22 cellular contexts compared by ENCODE assay signal in genomic region chr1:205994342-205994741, GRCh38. TPM values are rescaled to one million over a fixed set of nuclear protein-coding genes. Genes with fewer than 3 reads are reported as not detected.
DNase-seq lines count a peak whose midpoint lies in the region; ATAC-seq and TF ChIP-seq lines count a peak whose summit lies in the region.
"Had no signal": no experiment of that assay in that cellular context is flagged by ENCODE, and none has a peak within 500 bp of the region (broad histone marks: within the 10 kb centered on the region; RNA-seq: fewer than 3 reads in every experiment).

No MANE protein-coding gene starts in this region.

- no peak overlapping the region for H3K27ac Mint-ChIP-seq in type B pancreatic cell
- H3K27ac Mint-ChIP-seq: activated naive CD4-positive, alpha-beta T cell treated with anti-CD3 and anti-CD28 coated beads for 36 hours had no signal

- H3K27ac ChIP-seq in dorsolateral prefrontal cortex: peak overlapping the region in 53 of 59 donors; percentile 12 to 95 (median 76)
- H3K27ac ChIP-seq: cardiac muscle cell, left ventricle myocardium inferior, psoas muscle had no signal

- intact Hi-C loops in dorsolateral prefrontal cortex (cut with DNase I): no loop called here

- no peaks in the 10 kb centered on the region for H3K27me3 ChIP-seq in dorsolateral prefrontal cortex
- H3K27me3 ChIP-seq: cardiac muscle cell had no signal

- peaks cover 14% of the 10 kb centered on the region for H3K4me1 Mint-ChIP-seq in type B pancreatic cell (ENCODE audit: unreplicated experiment)

- peak overlapping the region in 5 of 59 donors; percentile 4 to 31 (median 21) for H3K4me3 ChIP-seq in dorsolateral prefrontal cortex
- H3K4me3 ChIP-seq: cardiac muscle cell, left ventricle myocardium inferior, psoas muscle had no signal

- DNase-seq in RPMI7951 (ENCODE audit: low read depth): peak; percentile 44
- DNase-seq in dorsolateral prefrontal cortex: peak; percentile 25 to 98 (median 94)
- peak; percentile 24 for DNase-seq in left lobe of liver (ENCODE audit: low spot score)
- peak; percentile 97 for DNase-seq in putamen (ENCODE audit: low spot score)
- no peak for DNase-seq in GF-D8 (lab: John Stamatoyannopoulos, UW)
- no peak for DNase-seq in type B pancreatic cell (ENCODE audit: extremely low spot score, unreplicated experiment)
- no peak for DNase-seq in GDM1 (lab: John Stamatoyannopoulos, UW)
- DNase-seq in SW 1271 (lab: John Stamatoyannopoulos, UW): no peak
- DNase-seq: activated CD4-positive, alpha-beta T cell treated with anti-CD3 and anti-CD28 coated beads for 48 hours; activated naive CD4-positive, alpha-beta T cell treated with anti-CD3 and anti-CD28 coated beads for 36 hours; dermis blood vessel endothelial cell; HCEC 1CT; left ventricle myocardium inferior; NCI-H1092; NCI-H2029 treated with DMSO at 0.1 percent for 48 hours; psoas muscle; SK-N-SH; T-helper 2 cell had no signal

- no peak for ATAC-seq in left lobe of liver
- ATAC-seq: psoas muscle had no signal

- H3K27me3 Mint-ChIP-seq in type B pancreatic cell: peaks cover 17% of the 10 kb centered on the region

- peak in 17 of 56 donors; percentile 8 to 38 (median 28) for TF ChIP-seq CTCF in dorsolateral prefrontal cortex (IDR thresholded peaks at IDR 0.05 in 54 of 56, conservative IDR thresholded peaks at IDR 0.05 in 2 of 56; ENCODE audit: low read depth in 1 of 56, partially characterized antibody in 56 of 56)
- no peak for TF ChIP-seq CTCF in type B pancreatic cell (conservative IDR thresholded peaks at IDR 0.05)

- H3K36me3 Mint-ChIP-seq in type B pancreatic cell: no peaks in the 10 kb centered on the region

- peaks cover 5% of the 10 kb centered on the region for H3K9me3 Mint-ChIP-seq in type B pancreatic cell
- H3K9me3 Mint-ChIP-seq: activated naive CD4-positive, alpha-beta T cell treated with anti-CD3 and anti-CD28 coated beads for 36 hours had no signal

- no peak overlapping the region for H3K4me3 Mint-ChIP-seq in type B pancreatic cell
- H3K4me3 Mint-ChIP-seq: activated naive CD4-positive, alpha-beta T cell treated with anti-CD3 and anti-CD28 coated beads for 36 hours had no signal

RNA-seq across cellular contexts. Expression of gene RAB7B, which starts 8.9 kb away (rescaled TPM):
- 0.96 and 0.98 TPM in 2 replicates for total RNA-seq in RPMI7951 (2014; rRNA removed; shearing (Covaris generic))
- total RNA-seq in dorsolateral prefrontal cortex (1 to 10 TPM in 103 of 120 experiments, under 1 TPM in 17; 0.43 to 6.5 (median 2.0) TPM), left lobe of liver (0.73 TPM), type B pancreatic cell (ENCODE audit: low replicate concordance) (0.26 and 0.82 TPM in 2 replicates)
- total RNA-seq: activated naive CD4-positive, alpha-beta T cell treated with anti-CD3 and anti-CD28 coated beads for 36 hours; dermis blood vessel endothelial cell had no signal

RNA-seq across cellular contexts. Expression of gene CTSE, which starts 29.4 kb away (rescaled TPM):
- 0.60 TPM in 1 of 2 replicates, not detected in the other for total RNA-seq in RPMI7951 (2014; rRNA removed; shearing (Covaris generic))
- total RNA-seq in dorsolateral prefrontal cortex: not detected
- total RNA-seq in left lobe of liver: not detected
- total RNA-seq in type B pancreatic cell (ENCODE audit: low replicate concordance): 28.6 and 42.0 TPM in 2 replicates
- total RNA-seq: activated naive CD4-positive, alpha-beta T cell treated with anti-CD3 and anti-CD28 coated beads for 36 hours; cardiac muscle cell; dermis blood vessel endothelial cell; left ventricle myocardium inferior; mononuclear cell had no signal

RNA-seq across cellular contexts. Expression of gene SLC26A9, which starts 51.1 kb away (rescaled TPM):
- total RNA-seq in RPMI7951 (2014; rRNA removed; shearing (Covaris generic)): under 0.01 TPM in 1 of 2 replicates, not detected in the other
- 1 to 10 TPM in 70 of 120 experiments, under 1 TPM in 49, not detected in 1; 0.12 to 6.7 (median 1.2) TPM for total RNA-seq in dorsolateral prefrontal cortex
- total RNA-seq in left lobe of liver: 0.05 TPM
- total RNA-seq in type B pancreatic cell (ENCODE audit: low replicate concordance): 0.45 and 2.5 TPM in 2 replicates
- total RNA-seq: activated naive CD4-positive, alpha-beta T cell treated with anti-CD3 and anti-CD28 coated beads for 36 hours; dermis blood vessel endothelial cell; mononuclear cell; skeletal muscle tissue; urinary bladder had no signal

RNA-seq across cellular contexts. Expression of gene RHEX, which starts 58.6 kb away (rescaled TPM):
- not detected in 2 replicates for total RNA-seq in RPMI7951 (2014; rRNA removed; shearing (Covaris generic))
- total RNA-seq in dorsolateral prefrontal cortex (1 to 10 TPM in 1 of 120 experiments, under 1 TPM in 5, not detected in 114; 0.21 to 1.1 (median 0.33) TPM), left lobe of liver (0.43 TPM), type B pancreatic cell (ENCODE audit: low replicate concordance) (not detected in 2 replicates)
- total RNA-seq: activated naive CD4-positive, alpha-beta T cell treated with anti-CD3 and anti-CD28 coated beads for 36 hours; dermis blood vessel endothelial cell; mononuclear cell had no signal

Comparison
In these comparisons a context has a peak if more than half of its experiments do, and no peak if none do; other contexts are left out.
1. DNase-seq: peak in RPMI7951 (single experiment), dorsolateral prefrontal cortex (10 of 10), left lobe of liver (single experiment) and putamen (single experiment); none in GF-D8 (single experiment), type B pancreatic cell (single experiment), GDM1 (single experiment) and SW 1271 (0 of 2).
2. RNA of gene CTSE, which starts 29.4 kb away (total RNA-seq): 28.6 to 42.0 TPM in type B pancreatic cell; 0.60 TPM in RPMI7951, not detected in left lobe of liver (single experiment) and not detected in dorsolateral prefrontal cortex; every median in the first group is over 10 times any median in the second.